Comparison of ENCODE assay signal across 8 cellular contexts in genomic region chr3:177777699-177778098, GRCh38.
DNase-seq lines count a peak whose midpoint lies in the region; FAIRE-seq and TF ChIP-seq lines count a peak whose summit lies in the region.

No MANE protein-coding gene starts in this region.

- H3K27ac ChIP-seq in GM23248 (no peak overlapping the region), smooth muscle cell (ENCODE audit: low read depth) (no peak overlapping the region)

- H3K4me3 Mint-ChIP-seq in activated naive CD8-positive, alpha-beta T cell = no peak overlapping the region

- peak overlapping the region; percentile 36 for H3K27ac Mint-ChIP-seq in activated naive CD8-positive, alpha-beta T cell

- in situ Hi-C loops in GM23248 (cut with MboI) = no loop called here

- peaks cover 16% of the 10 kb centered on the region for H3K4me1 Mint-ChIP-seq in activated naive CD8-positive, alpha-beta T cell (ENCODE audit: low read depth)

- FAIRE-seq in RCC 7860 (lab: Jason Lieb, UNC) = no peak

- 92 to 100% methylated on average over 1 of the region's 1 CpG for WGBS in GM23248 (ENCODE audit: low coverage in 1 of 2, low lambda C conversion rate in 2 of 2, missing lambda C conversion rate in 2 of 2), 2 experiments
- 94% methylated on average over 1 of the region's 1 CpG for WGBS in smooth muscle cell (ENCODE audit: low lambda C conversion rate)

- no peak overlapping the region for H3K4me2 ChIP-seq in GM23248 (ENCODE audit: unreplicated experiment)
- H3K4me2 ChIP-seq in smooth muscle cell = no peak overlapping the region

- H4K20me1 ChIP-seq in GM23248 (ENCODE audit: insufficient read depth) (no peaks in the 10 kb centered on the region), smooth muscle cell (ENCODE audit: low read depth) (no peaks in the 10 kb centered on the region)

- H3K9me2 ChIP-seq in GM23248 (ENCODE audit: insufficient read depth) = no peaks in the 10 kb centered on the region

- TF ChIP-seq CTCF in GM12874 (IDR thresholded peaks at IDR 0.05; ENCODE audit: insufficient read depth, low read depth, low read length) = peak; percentile 76
- peak; percentile 49 for TF ChIP-seq CTCF in smooth muscle cell (IDR thresholded peaks at IDR 0.05; ENCODE audit: borderline replicate concordance, insufficient read depth, poor library complexity, severe bottlenecking)

- no peaks in the 10 kb centered on the region for H3K36me3 Mint-ChIP-seq in activated naive CD8-positive, alpha-beta T cell

- H3K27me3 ChIP-seq in GM23248 (replicated peaks; ENCODE audit: insufficient read depth) (no peaks in the 10 kb centered on the region), smooth muscle cell (ENCODE audit: low read depth) (no peaks in the 10 kb centered on the region)

- H3K9ac ChIP-seq in GM23248 = no peak overlapping the region
- no peak overlapping the region for H3K9ac ChIP-seq in smooth muscle cell (ENCODE audit: low read depth)

- H3K27me3 Mint-ChIP-seq in activated naive CD8-positive, alpha-beta T cell = no peaks in the 10 kb centered on the region

- DNase-seq in GM23248 (peak; percentile 53), RCC 7860 (ENCODE audit: low spot score) (peak; percentile 54), iPS DF 19.7 (ENCODE audit: low read depth, low spot score) (peak; percentile 7), smooth muscle cell (lab: John Stamatoyannopoulos, UW; ENCODE audit: unreplicated experiment) (no peak), DMS114 treated with DMSO at 0.1 percent for 48 hours (lab: John Stamatoyannopoulos, UW; ENCODE audit: unreplicated experiment) (no peak)
- DNase-seq in Jurkat, Clone E6-1 (ENCODE audit: low read depth, low spot score) = peak; percentile 53

- no peaks in the 10 kb centered on the region for H3F3A ChIP-seq in GM23248 (ENCODE audit: insufficient read depth)
- H3F3A ChIP-seq in smooth muscle cell (ENCODE audit: low read depth) = no peaks in the 10 kb centered on the region

- H3K79me2 ChIP-seq in GM23248 (ENCODE audit: insufficient read depth) (no peaks in the 10 kb centered on the region), smooth muscle cell (ENCODE audit: low read depth) (no peaks in the 10 kb centered on the region)

- H3K36me3 ChIP-seq in GM23248 (ENCODE audit: low read depth) = no peaks in the 10 kb centered on the region
- H3K36me3 ChIP-seq in smooth muscle cell (ENCODE audit: low read depth) = no peaks in the 10 kb centered on the region

- H2AFZ ChIP-seq in GM23248 = no peak overlapping the region
- H2AFZ ChIP-seq in smooth muscle cell (ENCODE audit: low read depth) = no peak overlapping the region

- H3K4me1 ChIP-seq in GM23248 (ENCODE audit: insufficient read depth) (peaks cover 30% of the 10 kb centered on the region), smooth muscle cell (ENCODE audit: low read depth) (no peaks in the 10 kb centered on the region)

- H3K4me3 ChIP-seq in GM23248 (no peak overlapping the region), smooth muscle cell (no peak overlapping the region)
- no peak overlapping the region for H3K4me3 ChIP-seq in Jurkat, Clone E6-1 (ENCODE audit: low read length)

- H3K9me3 ChIP-seq in GM23248 (ENCODE audit: low read depth) (no peaks in the 10 kb centered on the region), smooth muscle cell (replicated peaks; ENCODE audit: low read depth) (no peaks in the 10 kb centered on the region)

- H3K9me3 Mint-ChIP-seq in activated naive CD8-positive, alpha-beta T cell (ENCODE audit: low read depth) = peaks cover 2% of the 10 kb centered on the region

Comparison
In these comparisons a context has a peak if more than half of its experiments do, and no peak if none do; other contexts are left out.
1. DNase-seq: peak in GM23248 (single experiment), Jurkat, Clone E6-1 (single experiment), RCC 7860 (single experiment) and iPS DF 19.7 (single experiment); none in smooth muscle cell (single experiment) and DMS114 treated with DMSO at 0.1 percent for 48 hours (single experiment).